In genomic region chr11:130403301-130403804, GRCh38 we compare ENCODE assay signal across 8 cellular contexts. TPM values are rescaled to one million over a fixed set of nuclear protein-coding genes. Genes with fewer than 3 reads are reported as not detected.
A peak's percentile ranks its signal among the peaks of the same experiment; 100 is the strongest.
DNase-seq lines count a peak whose midpoint lies in the region; ATAC-seq and TF ChIP-seq lines count a peak whose summit lies in the region.

No MANE protein-coding gene starts in this region.

- ATAC-seq in HG02763 (IDR thresholded peaks at IDR 0.05; ENCODE audit: unreplicated experiment) = no peak

- H3K4me3 ChIP-seq in SJSA1 (no peak overlapping the region), fibroblast of villous mesenchyme (ENCODE audit: low read depth, low read length) (no peak overlapping the region)

- DNase-seq in AG08396 (ENCODE audit: low spot score) = peak; percentile 81
- DNase-seq in SJSA1 (ENCODE audit: low read depth in 1 of 2, low spot score in 2 of 2) = peak; percentile 55 to 58
- DNase-seq in fibroblast of villous mesenchyme (ENCODE audit: low read depth) = peak; percentile 82
- peak in 40 of 56 donors; percentile 13 to 74 (median 44) for DNase-seq in nucleus accumbens (lab: John Stamatoyannopoulos, UW)
- DNase-seq in GM13976 (ENCODE audit: low spot score) = no peak
- no peak for DNase-seq in activated CD4-positive, alpha-beta T cell treated with anti-CD3 and anti-CD28 coated beads, Interleukin-2, amount 50 U/mL, for 4 hours
- no peak for DNase-seq in OCI-M1 (lab: John Stamatoyannopoulos, UW)

- TF ChIP-seq CTCF in fibroblast of villous mesenchyme (IDR thresholded peaks at IDR 0.05; ENCODE audit: insufficient read depth, low read depth, low read length) (no peak), GM13976 (IDR thresholded peaks at IDR 0.05; ENCODE audit: borderline replicate concordance, control extremely low read depth, extremely low read depth, insufficient read depth, missing control alignments) (no peak)

- in situ Hi-C loops in GM13976 (cut with MboI; ENCODE audit: low sequenced_read_pairs, unreplicated experiment) = loop anchor here (25.0 kb wide), 1 partner anchor 466 kb away; no protein-coding TSS in a partner anchor

- H3K36me3 ChIP-seq in SJSA1 = no peaks in the 10 kb centered on the region

- no peaks in the 10 kb centered on the region for H3K9me3 ChIP-seq in SJSA1 (replicated peaks)

- H3K4me1 ChIP-seq in SJSA1 (replicated peaks) = peaks cover 32% of the 10 kb centered on the region

- no peaks in the 10 kb centered on the region for H3K27me3 ChIP-seq in SJSA1 (replicated peaks)

- H3K27ac ChIP-seq in SJSA1 = peak overlapping the region; percentile 37; the same call in 1 of the 2 replicates

RNA-seq across cellular contexts. Expression of gene ADAMTS8, which starts 25.1 kb away (rescaled TPM):
- 0.03 TPM in 1 of 2 replicates, not detected in the other for total RNA-seq in SJSA1 (2014; rRNA removed; shearing (Covaris generic))
- not detected in 2 replicates for total RNA-seq in fibroblast of villous mesenchyme

RNA-seq across cellular contexts. Expression of gene ADAMTS15, which starts 45.1 kb away (rescaled TPM):
- 1.2 and 1.3 TPM in 2 replicates for total RNA-seq in SJSA1 (2014; rRNA removed; shearing (Covaris generic))
- total RNA-seq in fibroblast of villous mesenchyme = 2.2 and 2.9 TPM in 2 replicates

Comparison
In these comparisons a context has a peak if more than half of its experiments do, and no peak if none do; other contexts are left out.
1. DNase-seq: peak in AG08396 (single experiment), SJSA1 (2 of 2), fibroblast of villous mesenchyme (single experiment) and nucleus accumbens (40 of 56); none in GM13976 (single experiment), activated CD4-positive, alpha-beta T cell treated with anti-CD3 and anti-CD28 coated beads, Interleukin-2, amount 50 U/mL, for 4 hours (0 of 2) and OCI-M1 (single experiment).